Comparison of ENCODE assay signal across 9 cellular contexts in the genomic region with DNA sequence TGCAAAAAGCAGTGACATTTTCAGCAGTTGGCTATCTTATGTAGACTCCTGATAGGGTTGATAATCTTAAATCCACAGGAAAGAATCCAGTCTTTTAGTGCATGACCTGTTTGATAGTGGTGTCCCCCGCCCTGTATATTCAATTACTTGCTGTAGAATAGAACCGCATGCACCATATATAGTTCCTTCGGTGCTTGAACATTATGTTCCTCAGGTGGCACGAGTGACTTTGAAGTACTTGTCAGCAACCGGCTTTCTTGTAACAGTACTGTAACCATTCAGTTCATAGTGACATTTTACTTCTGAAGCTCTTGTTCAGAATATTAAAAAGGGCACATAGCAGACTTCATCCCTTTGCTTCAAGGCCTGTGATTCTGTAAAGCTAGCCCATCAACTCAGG.
"Had no signal": no experiment of that assay in that cellular context is flagged by ENCODE, and none has a peak within 500 bp of the region (broad histone marks: within the 10 kb centered on the region; RNA-seq: fewer than 3 reads in every experiment).

No MANE protein-coding gene starts in this region.

- H3K27ac ChIP-seq: cardiac muscle cell, neural progenitor cell, ovary, tibial artery had no signal

- DNase-seq: stimulated activated naive B cell treated with anti-CD40 and anti-IgM and Interleukin-4, amounts not matched to agents 10 μg/mL and 1 μg/mL and 100 μg/mL, for 72 hours; T-helper 2 cell had no signal

- H3K9ac ChIP-seq: neural progenitor cell had no signal

- H3K4me3 ChIP-seq: adrenal gland, cardiac muscle cell, lower lobe of right lung, neural progenitor cell, ovary, sigmoid colon, tibial artery had no signal

- H2AFZ ChIP-seq: neural progenitor cell had no signal

- H3K9me3 ChIP-seq: adrenal gland, lower lobe of right lung, ovary, sigmoid colon, tibial artery had no signal

- H3K36me3 ChIP-seq: adrenal gland, cardiac muscle cell, lower lobe of right lung, neural progenitor cell, ovary, sigmoid colon, tibial artery had no signal

- H3K4me2 ChIP-seq: neural progenitor cell had no signal

- H3K27me3 ChIP-seq: adrenal gland, cardiac muscle cell, neural progenitor cell, ovary, sigmoid colon, tibial artery had no signal
